1 cellular context compared by ENCODE assay signal in the genomic region with DNA sequence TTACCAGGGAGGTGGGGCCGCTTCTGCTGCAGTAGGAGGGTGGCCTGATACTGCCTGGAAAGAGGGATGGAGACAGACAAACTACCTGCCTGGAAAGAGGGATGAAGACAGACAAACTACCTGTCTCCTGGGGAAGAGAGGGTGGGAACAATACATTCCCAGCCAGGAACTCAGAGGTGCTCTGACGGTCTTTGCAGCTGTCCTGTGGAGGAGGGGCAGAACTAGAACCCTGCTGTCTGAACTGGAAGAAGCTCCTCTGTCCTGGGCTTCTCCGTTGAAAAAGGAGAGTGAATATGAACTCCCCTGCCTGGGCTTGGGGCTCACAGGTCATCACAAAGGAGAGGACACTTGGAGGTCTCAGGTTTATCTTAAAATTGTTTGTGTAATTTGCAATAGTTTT.
TF ChIP-seq lines count a peak whose summit lies in the region.

No MANE protein-coding gene starts in this region.

TF ChIP-seq in GM23338, 12 proteins besides CTCF, POLR2A, EP300 and RAD21 (continued from another document):
- TF ChIP-seq, protein P1, sequence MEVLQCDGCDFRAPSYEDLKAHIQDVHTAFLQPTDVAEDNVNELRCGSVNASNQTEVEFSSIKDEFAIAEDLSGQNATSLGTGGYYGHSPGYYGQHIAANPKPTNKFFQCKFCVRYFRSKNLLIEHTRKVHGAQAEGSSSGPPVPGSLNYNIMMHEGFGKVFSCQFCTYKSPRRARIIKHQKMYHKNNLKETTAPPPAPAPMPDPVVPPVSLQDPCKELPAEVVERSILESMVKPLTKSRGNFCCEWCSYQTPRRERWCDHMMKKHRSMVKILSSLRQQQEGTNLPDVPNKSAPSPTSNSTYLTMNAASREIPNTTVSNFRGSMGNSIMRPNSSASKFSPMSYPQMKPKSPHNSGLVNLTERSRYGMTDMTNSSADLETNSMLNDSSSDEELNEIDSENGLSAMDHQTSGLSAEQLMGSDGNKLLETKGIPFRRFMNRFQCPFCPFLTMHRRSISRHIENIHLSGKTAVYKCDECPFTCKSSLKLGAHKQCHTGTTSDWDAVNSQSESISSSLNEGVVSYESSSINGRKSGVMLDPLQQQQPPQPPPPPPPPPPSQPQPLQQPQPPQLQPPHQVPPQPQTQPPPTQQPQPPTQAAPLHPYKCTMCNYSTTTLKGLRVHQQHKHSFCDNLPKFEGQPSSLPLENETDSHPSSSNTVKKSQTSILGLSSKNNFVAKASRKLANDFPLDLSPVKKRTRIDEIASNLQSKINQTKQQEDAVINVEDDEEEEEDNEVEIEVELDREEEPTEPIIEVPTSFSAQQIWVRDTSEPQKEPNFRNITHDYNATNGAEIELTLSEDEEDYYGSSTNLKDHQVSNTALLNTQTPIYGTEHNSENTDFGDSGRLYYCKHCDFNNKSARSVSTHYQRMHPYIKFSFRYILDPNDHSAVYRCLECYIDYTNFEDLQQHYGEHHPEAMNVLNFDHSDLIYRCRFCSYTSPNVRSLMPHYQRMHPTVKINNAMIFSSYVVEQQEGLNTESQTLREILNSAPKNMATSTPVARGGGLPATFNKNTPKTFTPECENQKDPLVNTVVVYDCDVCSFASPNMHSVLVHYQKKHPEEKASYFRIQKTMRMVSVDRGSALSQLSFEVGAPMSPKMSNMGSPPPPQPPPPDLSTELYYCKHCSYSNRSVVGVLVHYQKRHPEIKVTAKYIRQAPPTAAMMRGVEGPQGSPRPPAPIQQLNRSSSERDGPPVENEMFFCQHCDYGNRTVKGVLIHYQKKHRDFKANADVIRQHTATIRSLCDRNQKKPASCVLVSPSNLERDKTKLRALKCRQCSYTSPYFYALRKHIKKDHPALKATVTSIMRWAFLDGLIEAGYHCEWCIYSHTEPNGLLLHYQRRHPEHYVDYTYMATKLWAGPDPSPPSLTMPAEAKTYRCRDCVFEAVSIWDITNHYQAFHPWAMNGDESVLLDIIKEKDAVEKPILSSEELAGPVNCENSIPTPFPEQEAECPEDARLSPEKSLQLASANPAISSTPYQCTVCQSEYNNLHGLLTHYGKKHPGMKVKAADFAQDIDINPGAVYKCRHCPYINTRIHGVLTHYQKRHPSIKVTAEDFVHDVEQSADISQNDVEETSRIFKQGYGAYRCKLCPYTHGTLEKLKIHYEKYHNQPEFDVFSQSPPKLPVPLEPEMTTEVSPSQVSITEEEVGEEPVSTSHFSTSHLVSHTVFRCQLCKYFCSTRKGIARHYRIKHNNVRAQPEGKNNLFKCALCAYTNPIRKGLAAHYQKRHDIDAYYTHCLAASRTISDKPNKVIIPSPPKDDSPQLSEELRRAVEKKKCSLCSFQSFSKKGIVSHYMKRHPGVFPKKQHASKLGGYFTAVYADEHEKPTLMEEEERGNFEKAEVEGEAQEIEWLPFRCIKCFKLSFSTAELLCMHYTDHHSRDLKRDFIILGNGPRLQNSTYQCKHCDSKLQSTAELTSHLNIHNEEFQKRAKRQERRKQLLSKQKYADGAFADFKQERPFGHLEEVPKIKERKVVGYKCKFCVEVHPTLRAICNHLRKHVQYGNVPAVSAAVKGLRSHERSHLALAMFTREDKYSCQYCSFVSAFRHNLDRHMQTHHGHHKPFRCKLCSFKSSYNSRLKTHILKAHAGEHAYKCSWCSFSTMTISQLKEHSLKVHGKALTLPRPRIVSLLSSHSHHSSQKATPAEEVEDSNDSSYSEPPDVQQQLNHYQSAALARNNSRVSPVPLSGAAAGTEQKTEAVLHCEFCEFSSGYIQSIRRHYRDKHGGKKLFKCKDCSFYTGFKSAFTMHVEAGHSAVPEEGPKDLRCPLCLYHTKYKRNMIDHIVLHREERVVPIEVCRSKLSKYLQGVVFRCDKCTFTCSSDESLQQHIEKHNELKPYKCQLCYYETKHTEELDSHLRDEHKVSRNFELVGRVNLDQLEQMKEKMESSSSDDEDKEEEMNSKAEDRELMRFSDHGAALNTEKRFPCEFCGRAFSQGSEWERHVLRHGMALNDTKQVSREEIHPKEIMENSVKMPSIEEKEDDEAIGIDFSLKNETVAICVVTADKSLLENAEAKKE (CRISPR knock-in tag; IDR thresholded peaks at IDR 0.05): no peak
- TF ChIP-seq, protein P2, sequence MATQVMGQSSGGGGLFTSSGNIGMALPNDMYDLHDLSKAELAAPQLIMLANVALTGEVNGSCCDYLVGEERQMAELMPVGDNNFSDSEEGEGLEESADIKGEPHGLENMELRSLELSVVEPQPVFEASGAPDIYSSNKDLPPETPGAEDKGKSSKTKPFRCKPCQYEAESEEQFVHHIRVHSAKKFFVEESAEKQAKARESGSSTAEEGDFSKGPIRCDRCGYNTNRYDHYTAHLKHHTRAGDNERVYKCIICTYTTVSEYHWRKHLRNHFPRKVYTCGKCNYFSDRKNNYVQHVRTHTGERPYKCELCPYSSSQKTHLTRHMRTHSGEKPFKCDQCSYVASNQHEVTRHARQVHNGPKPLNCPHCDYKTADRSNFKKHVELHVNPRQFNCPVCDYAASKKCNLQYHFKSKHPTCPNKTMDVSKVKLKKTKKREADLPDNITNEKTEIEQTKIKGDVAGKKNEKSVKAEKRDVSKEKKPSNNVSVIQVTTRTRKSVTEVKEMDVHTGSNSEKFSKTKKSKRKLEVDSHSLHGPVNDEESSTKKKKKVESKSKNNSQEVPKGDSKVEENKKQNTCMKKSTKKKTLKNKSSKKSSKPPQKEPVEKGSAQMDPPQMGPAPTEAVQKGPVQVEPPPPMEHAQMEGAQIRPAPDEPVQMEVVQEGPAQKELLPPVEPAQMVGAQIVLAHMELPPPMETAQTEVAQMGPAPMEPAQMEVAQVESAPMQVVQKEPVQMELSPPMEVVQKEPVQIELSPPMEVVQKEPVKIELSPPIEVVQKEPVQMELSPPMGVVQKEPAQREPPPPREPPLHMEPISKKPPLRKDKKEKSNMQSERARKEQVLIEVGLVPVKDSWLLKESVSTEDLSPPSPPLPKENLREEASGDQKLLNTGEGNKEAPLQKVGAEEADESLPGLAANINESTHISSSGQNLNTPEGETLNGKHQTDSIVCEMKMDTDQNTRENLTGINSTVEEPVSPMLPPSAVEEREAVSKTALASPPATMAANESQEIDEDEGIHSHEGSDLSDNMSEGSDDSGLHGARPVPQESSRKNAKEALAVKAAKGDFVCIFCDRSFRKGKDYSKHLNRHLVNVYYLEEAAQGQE (IDR thresholded peaks at IDR 0.05; ENCODE audit: unreplicated experiment): no peak
- TF ChIP-seq, protein P3, sequence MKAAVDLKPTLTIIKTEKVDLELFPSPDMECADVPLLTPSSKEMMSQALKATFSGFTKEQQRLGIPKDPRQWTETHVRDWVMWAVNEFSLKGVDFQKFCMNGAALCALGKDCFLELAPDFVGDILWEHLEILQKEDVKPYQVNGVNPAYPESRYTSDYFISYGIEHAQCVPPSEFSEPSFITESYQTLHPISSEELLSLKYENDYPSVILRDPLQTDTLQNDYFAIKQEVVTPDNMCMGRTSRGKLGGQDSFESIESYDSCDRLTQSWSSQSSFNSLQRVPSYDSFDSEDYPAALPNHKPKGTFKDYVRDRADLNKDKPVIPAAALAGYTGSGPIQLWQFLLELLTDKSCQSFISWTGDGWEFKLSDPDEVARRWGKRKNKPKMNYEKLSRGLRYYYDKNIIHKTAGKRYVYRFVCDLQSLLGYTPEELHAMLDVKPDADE (IDR thresholded peaks at IDR 0.05): no peak
- TF ChIP-seq ZNF114 (CRISPR knock-in tag; IDR thresholded peaks at IDR 0.05) (no peak), NANOG (IDR thresholded peaks at IDR 0.05; ENCODE audit: borderline replicate concordance) (no peak), ZNF331 (CRISPR knock-in tag; IDR thresholded peaks at IDR 0.05; ENCODE audit: low read depth) (no peak), POLR2AphosphoS5 (IDR thresholded peaks at IDR 0.05; ENCODE audit: low read depth) (no peak), CREB1 (CRISPR knock-in tag; IDR thresholded peaks at IDR 0.05; ENCODE audit: low read depth) (no peak), EZH2 (IDR thresholded peaks at IDR 0.05; ENCODE audit: low read depth, unreplicated experiment) (no peak), JUNB (IDR thresholded peaks at IDR 0.05; ENCODE audit: unreplicated experiment) (no peak), STAT1 (IDR thresholded peaks at IDR 0.05; ENCODE audit: unreplicated experiment) (no peak)
